8 cellular contexts compared by ENCODE assay signal in genomic region chr1:200242379-200243041, GRCh38.
DNase-seq lines count a peak whose midpoint lies in the region; ATAC-seq and TF ChIP-seq lines count a peak whose summit lies in the region.

No MANE protein-coding gene starts in this region.

- peaks cover 16 to 34% (median 24%) of the 10 kb centered on the region in 10 experiments; a peak in 19 of 20 replicates for H3K4me1 ChIP-seq in BLaER1 treated with 17β-estradiol and CSF1 and Interleukin-3, amounts not matched to agents 10 nM and 100 nM
- H3K4me1 ChIP-seq in colonic mucosa (no peaks in the 10 kb centered on the region), muscle layer of colon (ENCODE audit: insufficient read depth, low read length) (peaks cover 7% of the 10 kb centered on the region)

- in situ Hi-C loops in ACHN (cut with HindIII; ENCODE audit: low pct_ligation_motif_present, low pct_unique_long_range_greater_than_20kb, low sequenced_read_pairs): no loop called here

- no peak overlapping the region for H3K9ac ChIP-seq in BLaER1 treated with 17β-estradiol and CSF1 and Interleukin-3, amounts not matched to agents 10 nM and 100 nM
- H3K9ac ChIP-seq in colonic mucosa (ENCODE audit: low read depth in 2 of 2, low read length in 2 of 2) (no peak overlapping the region), muscle layer of colon (ENCODE audit: low read length) (no peak overlapping the region)

- H3K36me3 ChIP-seq in BLaER1 treated with 17β-estradiol and CSF1 and Interleukin-3, amounts not matched to agents 10 nM and 100 nM: no peaks in the 10 kb centered on the region
- H3K36me3 ChIP-seq in colonic mucosa (no peaks in the 10 kb centered on the region), muscle layer of colon (ENCODE audit: insufficient read depth, low read length) (no peaks in the 10 kb centered on the region)

- no peaks in the 10 kb centered on the region for H3K9me3 ChIP-seq in BLaER1 treated with 17β-estradiol and CSF1 and Interleukin-3, amounts not matched to agents 10 nM and 100 nM (replicated peaks in 1 of 11)
- H3K9me3 ChIP-seq in colonic mucosa: no peaks in the 10 kb centered on the region
- H3K9me3 ChIP-seq in muscle layer of colon (ENCODE audit: low read length): no peaks in the 10 kb centered on the region

- TF ChIP-seq CTCF in colonic mucosa (IDR thresholded peaks at IDR 0.05): no peak

- H3K27ac ChIP-seq in BLaER1 treated with 17β-estradiol and CSF1 and Interleukin-3, amounts not matched to agents 10 nM and 100 nM: no peak overlapping the region
- H3K27ac ChIP-seq in colonic mucosa (no peak overlapping the region), muscle layer of colon (ENCODE audit: low read depth, low read length) (no peak overlapping the region)

- no peak overlapping the region for H3K4me3 ChIP-seq in BLaER1 treated with 17β-estradiol and CSF1 and Interleukin-3, amounts not matched to agents 10 nM and 100 nM
- H3K4me3 ChIP-seq in colonic mucosa (peak overlapping the region; percentile 0), muscle layer of colon (ENCODE audit: low read depth in 1 of 2, low read length in 2 of 2) (peak overlapping the region; percentile 1 to 25)

- no peak for ATAC-seq in GM19328 (IDR thresholded peaks at IDR 0.05; ENCODE audit: unreplicated experiment)
- ATAC-seq in GM18520 (IDR thresholded peaks at IDR 0.05; ENCODE audit: unreplicated experiment): no peak

- no peaks in the 10 kb centered on the region for H3K27me3 ChIP-seq in BLaER1 treated with 17β-estradiol and CSF1 and Interleukin-3, amounts not matched to agents 10 nM and 100 nM
- no peaks in the 10 kb centered on the region for H3K27me3 ChIP-seq in colonic mucosa
- no peaks in the 10 kb centered on the region for H3K27me3 ChIP-seq in muscle layer of colon (ENCODE audit: control insufficient read depth in 1 of 2, insufficient read depth in 2 of 2, low read length in 2 of 2)

- peak overlapping the region; percentile 15 to 54 (median 41) for H3K4me2 ChIP-seq in BLaER1 treated with 17β-estradiol and CSF1 and Interleukin-3, amounts not matched to agents 10 nM and 100 nM

- peak; percentile 46 for DNase-seq in NCI-H1436 (lab: John Stamatoyannopoulos, UW)
- DNase-seq in colonic mucosa: no peak
- DNase-seq in NCI-H226: no peak
- no peak for DNase-seq in ACHN

- no peaks in the 10 kb centered on the region for H4K20me1 ChIP-seq in BLaER1 treated with 17β-estradiol and CSF1 and Interleukin-3, amounts not matched to agents 10 nM and 100 nM

- intact Hi-C loops in colonic mucosa (cut with DNase I): no loop called here

Comparison
In these comparisons a context has a peak if more than half of its experiments do, and no peak if none do; other contexts are left out.
1. H3K4me3 ChIP-seq: peak in colonic mucosa (single experiment) and muscle layer of colon (2 of 2); none in BLaER1 treated with 17β-estradiol and CSF1 and Interleukin-3, amounts not matched to agents 10 nM and 100 nM (0 of 10).